Comparison of ENCODE assay signal across 11 cellular contexts in the genomic region with DNA sequence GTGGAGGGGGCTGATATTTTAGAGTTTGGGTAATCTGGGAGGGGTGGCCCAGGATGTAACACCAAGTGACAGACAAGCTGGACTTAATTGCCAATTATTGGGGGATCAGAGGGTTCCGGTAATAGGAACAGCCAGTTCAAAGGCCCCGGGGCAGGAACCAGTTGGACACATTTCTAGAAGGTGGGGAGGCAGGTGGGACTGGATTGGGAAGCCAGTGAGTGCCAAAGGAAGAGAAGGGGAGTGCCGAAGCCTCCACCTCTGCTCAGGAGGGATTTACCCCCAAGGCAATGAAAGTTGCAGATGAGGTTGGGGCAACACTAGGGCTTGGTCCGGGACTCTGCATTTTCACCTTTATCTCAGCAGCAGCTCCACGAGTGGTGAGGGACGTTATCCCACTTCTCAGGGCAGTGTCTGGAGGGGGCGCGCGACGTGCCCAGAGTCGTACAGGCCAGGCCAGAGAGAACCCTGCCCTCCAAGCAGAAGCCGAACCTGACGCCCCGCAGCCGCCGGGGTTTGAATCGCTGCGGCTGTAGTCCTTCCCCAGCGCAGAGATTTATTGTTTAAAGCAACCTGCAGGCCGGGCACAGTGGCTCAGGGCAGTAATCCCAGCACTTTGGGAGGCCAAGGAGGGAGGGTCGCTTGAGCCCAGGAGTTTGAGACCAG. TPM values are rescaled to one million over a fixed set of nuclear protein-coding genes. Genes with fewer than 3 reads are reported as not detected.
DNase-seq lines count a peak whose midpoint lies in the region; ATAC-seq and TF ChIP-seq lines count a peak whose summit lies in the region.
"Had no signal": no experiment of that assay in that cellular context is flagged by ENCODE, and none has a peak within 500 bp of the region (broad histone marks: within the 10 kb centered on the region; RNA-seq: fewer than 3 reads in every experiment).

No MANE protein-coding gene starts in this region.

- H3K4me1 ChIP-seq in HEK293 (ENCODE audit: control insufficient read depth, insufficient read depth, low read length) (no peaks in the 10 kb centered on the region), iPS-18a (ENCODE audit: control insufficient read depth, low read depth, low read length) (peaks cover 15% of the 10 kb centered on the region), skeletal muscle tissue (ENCODE audit: control insufficient read depth in 3 of 3, insufficient read depth in 3 of 3, low read length in 3 of 3) (peaks cover 9 to 24% (median 16%) of the 10 kb centered on the region in 3 donors), aorta (ENCODE audit: control insufficient read depth in 1 of 2, insufficient read depth in 2 of 2, low read length in 2 of 2) (no peaks in the 10 kb centered on the region)

- H3K27ac ChIP-seq in HEK293 (ENCODE audit: extremely low read depth, low read depth, low read length) = no peak overlapping the region
- H3K27ac ChIP-seq in iPS-18a (ENCODE audit: low read length) = no peak overlapping the region
- H3K27ac ChIP-seq in skeletal muscle tissue (ENCODE audit: low read depth, low read length) = peak overlapping the region; percentile 58
- H3K27ac ChIP-seq in aorta (ENCODE audit: low read depth in 1 of 2, low read length in 2 of 2) = no peak overlapping the region

- intact Hi-C loops in aorta (cut with DNase I) = no loop called here

- H3K4me1 Mint-ChIP-seq in activated T-helper 17 cell treated with anti-CD3 and anti-CD28 coated beads, Interleukin-2, amount 50 U/mL, for 72 hours = peaks cover 37% of the 10 kb centered on the region
- peaks cover 46% of the 10 kb centered on the region for H3K4me1 Mint-ChIP-seq in HFFc6 (ENCODE audit: low read depth)

- ATAC-seq in activated T-helper 17 cell treated with anti-CD3 and anti-CD28 coated beads, Interleukin-2, amount 50 U/mL, for 72 hours (replicated peaks) = no peak
- ATAC-seq in GM21528 (IDR thresholded peaks at IDR 0.05; ENCODE audit: low FRiP score, unreplicated experiment) = no peak
- ATAC-seq in aorta (ENCODE audit: low FRiP score) = no peak

- no peak overlapping the region for H3K4me3 ChIP-seq in HEK293 (ENCODE audit: low read depth, low read length)
- peak overlapping the region; percentile 44 for H3K4me3 ChIP-seq in iPS-18a (ENCODE audit: low read length)
- no peak overlapping the region for H3K4me3 ChIP-seq in skeletal muscle tissue (ENCODE audit: low read length in 3 of 3)
- no peak overlapping the region for H3K4me3 ChIP-seq in aorta (ENCODE audit: low read length in 2 of 2)

- H3K27me3 ChIP-seq in iPS-18a (ENCODE audit: control insufficient read depth, insufficient read depth, low read length) (peaks cover 9% of the 10 kb centered on the region), skeletal muscle tissue (ENCODE audit: control insufficient read depth in 3 of 3, insufficient read depth in 3 of 3, low read length in 3 of 3) (no peaks in the 10 kb centered on the region), aorta (ENCODE audit: control insufficient read depth in 1 of 2, insufficient read depth in 2 of 2, low read length in 1 of 2) (no peaks in the 10 kb centered on the region)

- no peaks in the 10 kb centered on the region for H3K36me3 ChIP-seq in HEK293 (ENCODE audit: control insufficient read depth in 2 of 2, insufficient read depth in 1 of 2, low read length in 2 of 2)
- no peaks in the 10 kb centered on the region for H3K36me3 ChIP-seq in iPS-18a (ENCODE audit: control insufficient read depth, low read depth, low read length)
- H3K36me3 ChIP-seq in skeletal muscle tissue (ENCODE audit: control insufficient read depth in 3 of 3, insufficient read depth in 3 of 3, low read length in 3 of 3) = no peaks in the 10 kb centered on the region
- no peaks in the 10 kb centered on the region for H3K36me3 ChIP-seq in aorta (ENCODE audit: control insufficient read depth in 1 of 2, insufficient read depth in 2 of 2, low read length in 1 of 2)

- CTCF ChIA-PET in HEK293 (lab: Yijun Ruan, JAX) = interaction anchor here (1.6 kb wide), 1 partner anchor 9 kb away, joined by 3 read pairs; no protein-coding TSS in a partner anchor

- POLR2A ChIA-PET in HEK293 (lab: Yijun Ruan, JAX) = interaction anchor here (0.6 kb wide), 1 partner anchor 157 kb away, joined by 3 read pairs; no protein-coding TSS in a partner anchor

- H3K9me3 Mint-ChIP-seq in activated T-helper 17 cell treated with anti-CD3 and anti-CD28 coated beads, Interleukin-2, amount 50 U/mL, for 72 hours = no peaks in the 10 kb centered on the region
- no peaks in the 10 kb centered on the region for H3K9me3 Mint-ChIP-seq in HFFc6

- no peaks in the 10 kb centered on the region for H3K27me3 Mint-ChIP-seq in activated T-helper 17 cell treated with anti-CD3 and anti-CD28 coated beads, Interleukin-2, amount 50 U/mL, for 72 hours
- peaks cover 2% of the 10 kb centered on the region; the same call in 1 of the 2 replicates for H3K27me3 Mint-ChIP-seq in HFFc6 (ENCODE audit: insufficient read depth)

- H3K4me3 Mint-ChIP-seq in activated T-helper 17 cell treated with anti-CD3 and anti-CD28 coated beads, Interleukin-2, amount 50 U/mL, for 72 hours = peak overlapping the region; percentile 78
- H3K4me3 Mint-ChIP-seq in HFFc6 = no peak overlapping the region

- no peak overlapping the region for H3K9ac ChIP-seq in iPS-18a (ENCODE audit: low read length)
- no peak overlapping the region for H3K9ac ChIP-seq in skeletal muscle tissue (ENCODE audit: low read depth in 1 of 3, low read length in 3 of 3)

- peak overlapping the region; percentile 94 for H3K27ac Mint-ChIP-seq in activated T-helper 17 cell treated with anti-CD3 and anti-CD28 coated beads, Interleukin-2, amount 50 U/mL, for 72 hours
- H3K27ac Mint-ChIP-seq in HFFc6 = no peak overlapping the region

- TF ChIP-seq CTCF in HEK293 (tag by site-specific recombination; IDR thresholded peaks at IDR 0.05) (no peak), HFFc6 (IDR thresholded peaks at IDR 0.05) (no peak)

- H3K9me3 ChIP-seq in HEK293 (ENCODE audit: control insufficient read depth, insufficient read depth, low read depth, low read length) (no peaks in the 10 kb centered on the region), iPS-18a (ENCODE audit: control insufficient read depth, low read depth, low read length) (no peaks in the 10 kb centered on the region), skeletal muscle tissue (ENCODE audit: control insufficient read depth in 3 of 3, low read length in 3 of 3) (no peaks in the 10 kb centered on the region), aorta (ENCODE audit: control insufficient read depth, low read length) (no peaks in the 10 kb centered on the region)

- DNase-seq in NCI-H2196 treated with DMSO at 0.1 percent for 48 hours (lab: John Stamatoyannopoulos, UW; ENCODE audit: unreplicated experiment) (no peak), aorta (no peak), HFFc6 (no peak)
- DNase-seq: NCI-H1105; stimulated activated CD4-positive, alpha-beta T cell treated with anti-CD3 and anti-CD28 coated beads, Interleukin-15, amount 100 ng/mL, for 24 hours; substantia nigra had no signal

- WGBS in aorta, 2 donors = 72% methylated on average over 21 of the region's 21 CpGs

- H3K36me3 Mint-ChIP-seq in activated T-helper 17 cell treated with anti-CD3 and anti-CD28 coated beads, Interleukin-2, amount 50 U/mL, for 72 hours (ENCODE audit: low read depth) = peaks cover 21% of the 10 kb centered on the region
- no peaks in the 10 kb centered on the region; the same call in 1 of the 2 replicates for H3K36me3 Mint-ChIP-seq in HFFc6 (ENCODE audit: low read depth)

TF ChIP-seq in HEK293, 187 proteins besides CTCF, POLR2A, EP300 and RAD21 (continues in another document):
- TF ChIP-seq ZBTB20 (tag by site-specific recombination; IDR thresholded peaks at IDR 0.05) = peak; percentile 48; the same call in 1 of the 2 replicates
- TF ChIP-seq ZNF623 (tag by site-specific recombination; IDR thresholded peaks at IDR 0.05) = peak; percentile 98

RNA-seq across cellular contexts. Expression of gene JUND, which starts 5.7 kb away (rescaled TPM):
- total RNA-seq in activated T-helper 17 cell treated with anti-CD3 and anti-CD28 coated beads, Interleukin-2, amount 50 U/mL, for 72 hours = 100 to 1,000 TPM; 177 to 324 TPM
- total RNA-seq in skeletal muscle tissue (111 TPM), aorta (100 to 1,000 TPM; 214 to 492 TPM)
- polyA plus RNA-seq in aorta = 100 to 1,000 TPM in 1 of 2 donors, 10 to 100 TPM in 1; 62.6 to 161 TPM
- 10 to 100 TPM; 70.3 to 99.9 (median 91.7) TPM for total RNA-seq in HFFc6 (2021; fragmentation: NEBNext Ultra II Directional; extraction: Animal tissue kit (Norgen Biotek cat#: 25700))

RNA-seq across cellular contexts. Expression of gene IQCN, which starts 12.9 kb away (rescaled TPM):
- 1 to 10 TPM; 1.1 to 1.3 TPM for total RNA-seq in activated T-helper 17 cell treated with anti-CD3 and anti-CD28 coated beads, Interleukin-2, amount 50 U/mL, for 72 hours
- total RNA-seq in skeletal muscle tissue (0.52 TPM), aorta (10 to 100 TPM in 1 of 2 donors, 1 to 10 TPM in 1; 8.1 to 12.2 TPM)
- 10 to 100 TPM in 1 of 2 donors, 1 to 10 TPM in 1; 4.5 to 20.7 TPM for polyA plus RNA-seq in aorta
- under 1 TPM; 0.40 to 0.87 (median 0.55) TPM for total RNA-seq in HFFc6 (2021; fragmentation: NEBNext Ultra II Directional; extraction: Animal tissue kit (Norgen Biotek cat#: 25700))

RNA-seq across cellular contexts. Expression of gene LSM4, which starts 35.8 kb away (rescaled TPM):
- total RNA-seq in activated T-helper 17 cell treated with anti-CD3 and anti-CD28 coated beads, Interleukin-2, amount 50 U/mL, for 72 hours = 100 to 1,000 TPM; 176 to 252 TPM
- total RNA-seq in skeletal muscle tissue (119 TPM), aorta (10 to 100 TPM; 32.2 to 34.5 TPM)
- polyA plus RNA-seq in aorta = 10 to 100 TPM; 58.6 to 91.8 TPM
- 100 to 1,000 TPM; 175 to 217 (median 202) TPM for total RNA-seq in HFFc6 (2021; fragmentation: NEBNext Ultra II Directional; extraction: Animal tissue kit (Norgen Biotek cat#: 25700))

RNA-seq across cellular contexts. Expression of gene PGPEP1, which starts 53.3 kb away (rescaled TPM):
- 10 to 100 TPM; 38.9 to 46.0 TPM for total RNA-seq in activated T-helper 17 cell treated with anti-CD3 and anti-CD28 coated beads, Interleukin-2, amount 50 U/mL, for 72 hours
- total RNA-seq in skeletal muscle tissue = 10.4 TPM
- total RNA-seq in aorta = 10 to 100 TPM; 41.5 to 46.9 TPM
- polyA plus RNA-seq in aorta = 10 to 100 TPM; 19.2 to 25.3 TPM
- 10 to 100 TPM; 30.5 to 54.1 (median 32.4) TPM for total RNA-seq in HFFc6 (2021; fragmentation: NEBNext Ultra II Directional; extraction: Animal tissue kit (Norgen Biotek cat#: 25700))
